ENCODE assay signal across 9 cellular contexts in the genomic region with DNA sequence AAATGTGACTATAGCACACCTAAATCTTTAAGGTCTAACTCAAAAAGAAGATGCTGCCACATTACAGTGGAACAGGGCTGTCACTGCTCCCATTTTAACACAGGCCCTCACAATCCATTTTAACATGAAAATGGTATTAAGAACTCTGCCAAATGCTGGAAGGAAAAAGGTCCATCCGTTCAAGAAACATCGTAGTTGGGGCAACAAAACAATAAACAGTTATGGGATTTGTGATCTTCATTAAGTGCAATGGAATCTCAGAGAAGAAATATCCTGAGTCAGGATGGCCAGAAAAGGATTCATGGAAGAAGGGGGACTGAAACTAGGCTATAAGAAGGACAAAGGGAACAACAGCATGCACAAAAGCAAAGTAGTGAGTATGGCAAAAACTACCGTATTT. TPM values are rescaled to one million over a fixed set of nuclear protein-coding genes. Genes with fewer than 3 reads are reported as not detected.
DNase-seq lines count a peak whose midpoint lies in the region; ATAC-seq, FAIRE-seq and TF ChIP-seq lines count a peak whose summit lies in the region.
"Had no signal": no experiment of that assay in that cellular context is flagged by ENCODE, and none has a peak within 500 bp of the region (broad histone marks: within the 10 kb centered on the region; RNA-seq: fewer than 3 reads in every experiment).

No MANE protein-coding gene starts in this region.

- H4K20me1 ChIP-seq in GM12878 (ENCODE audit: control insufficient read depth, insufficient read depth) (no peaks in the 10 kb centered on the region), keratinocyte (ENCODE audit: control insufficient read depth, extremely low read depth, insufficient read depth, low read length) (no peaks in the 10 kb centered on the region)

- in situ Hi-C loops in GM12878 (cut with MboI) = no loop called here

- POLR2A ChIA-PET in GM12878 (lab: Charles Lee) = no interaction called here

- H3K9ac ChIP-seq in GM12878 (ENCODE audit: control insufficient read depth, insufficient read depth, low read length) = no peak overlapping the region
- no peak overlapping the region for H3K9ac ChIP-seq in keratinocyte (ENCODE audit: control insufficient read depth, extremely low read depth, insufficient read depth, low read length)

- FAIRE-seq in GM12878 (lab: Jason Lieb, UNC) = no peak
- FAIRE-seq in keratinocyte (lab: Jason Lieb, UNC) = no peak

- intact Hi-C loops in cardiac septum (cut with DNase I) = loop anchor here (5.0 to 10.0 kb wide), 5 partner anchors 58 to 594 kb away; no protein-coding TSS in a partner anchor
- intact Hi-C loops in GM12878 (cut with micrococcal nuclease; ENCODE audit: unreplicated experiment) = loop anchor here (5.0 kb wide), 1 partner anchor 587 kb away; no protein-coding TSS in a partner anchor
- intact Hi-C loops in thyroid gland (cut with DNase I) = loop anchor here (10.0 kb wide), 1 partner anchor 136 kb away; no protein-coding TSS in a partner anchor

- SMC1A ChIA-PET in GM12878 (lab: Charles Lee; ENCODE audit: uncharacterized antibody, unreplicated experiment) = interaction anchor here (0.9 to 1.2 kb wide), 2 partner anchors 43 to 171 kb away, joined by 3 read pairs; no protein-coding TSS in a partner anchor

- TF ChIP-seq CTCF in cardiac muscle cell (IDR thresholded peaks at IDR 0.05; ENCODE audit: low read depth, low read length) (no peak), GM12878 (IDR thresholded peaks at IDR 0.05 in 2 of 3, conservative IDR thresholded peaks at IDR 0.05 in 1 of 3; ENCODE audit: control insufficient read depth in 2 of 3, extremely low read depth in 1 of 3, insufficient read depth in 1 of 3, low read depth in 3 of 3, low read length in 3 of 3) (no peak), keratinocyte (optimal IDR thresholded peaks at IDR 0.05 in 1 of 3, IDR thresholded peaks at IDR 0.05 in 1 of 3, conservative IDR thresholded peaks at IDR 0.05 in 1 of 3; ENCODE audit: extremely low read depth in 1 of 3, insufficient read depth in 2 of 3, low read length in 3 of 3) (no peak), thyroid gland (IDR thresholded peaks at IDR 0.05) (no peak)

- H3K4me1 ChIP-seq in cardiac muscle cell (ENCODE audit: low read depth) (peaks cover 11% of the 10 kb centered on the region), GM12878 (ENCODE audit: control insufficient read depth, insufficient read depth, low read length) (peaks cover 3% of the 10 kb centered on the region; the same call in 1 of the 2 replicates), keratinocyte (ENCODE audit: control insufficient read depth, extremely low read depth, insufficient read depth, low read length) (peaks cover 19% of the 10 kb centered on the region), thyroid gland (peaks cover 41 to 48% of the 10 kb centered on the region in 2 donors)

- no peaks in the 10 kb centered on the region for H3K36me3 ChIP-seq in cardiac muscle cell
- H3K36me3 ChIP-seq in GM12878 (ENCODE audit: control insufficient read depth in 2 of 2, insufficient read depth in 2 of 2, low read length in 1 of 2) = no peaks in the 10 kb centered on the region
- H3K36me3 ChIP-seq in keratinocyte (ENCODE audit: control insufficient read depth in 2 of 2, extremely low read depth in 1 of 2, insufficient read depth in 2 of 2, low read length in 2 of 2) = no peaks in the 10 kb centered on the region
- H3K36me3 ChIP-seq in thyroid gland = no peaks in the 10 kb centered on the region

- H3K9me1 ChIP-seq in keratinocyte (ENCODE audit: control insufficient read depth, extremely low read depth, insufficient read depth, low read length) = no peaks in the 10 kb centered on the region

- H3K4me2 ChIP-seq in GM12878 (ENCODE audit: control insufficient read depth, insufficient read depth) = peak overlapping the region; percentile 54; the same call in 1 of the 2 replicates
- peak overlapping the region; percentile 46 for H3K4me2 ChIP-seq in keratinocyte (ENCODE audit: control insufficient read depth, extremely low read depth, insufficient read depth, low read depth, low read length)

- TF ChIP-seq POLR2A in GM12878 (IDR thresholded peaks at IDR 0.05; ENCODE audit: low read depth, low read length) (no peak), thyroid gland (IDR thresholded peaks at IDR 0.05) (no peak)

- TF ChIP-seq RAD21 in GM12878 (IDR thresholded peaks at IDR 0.05; ENCODE audit: insufficient read depth, low read depth, low read length) = no peak

- no peak overlapping the region for H3K4me3 ChIP-seq in cardiac muscle cell
- H3K4me3 ChIP-seq in GM12878 = peak overlapping the region; percentile 42
- no peak overlapping the region for H3K4me3 ChIP-seq in keratinocyte (ENCODE audit: control insufficient read depth in 2 of 3, extremely low read depth in 1 of 3, insufficient read depth in 2 of 3, low read depth in 1 of 3, low read length in 3 of 3)
- H3K4me3 ChIP-seq in thyroid gland (replicated peaks in 1 of 3) = no peak overlapping the region

- WGBS in GM12878 (ENCODE audit: insufficient coverage, insufficient replicate concordance, low lambda C conversion rate, missing lambda C conversion rate) = 64% methylated on average over 3 of the region's 3 CpGs
- WGBS in thyroid gland, 2 donors = 35 to 37% methylated on average over 3 of the region's 3 CpGs

- no peak for ATAC-seq in GM12878
- no peak for ATAC-seq in GM18520 (IDR thresholded peaks at IDR 0.05; ENCODE audit: unreplicated experiment)

- DNase-seq in cardiac muscle cell (ENCODE audit: low read depth in 1 of 2, low spot score in 1 of 2) = peak in 1 of 2 donors; percentile 47
- no peak for DNase-seq in cardiac septum (ENCODE audit: low spot score)
- DNase-seq in GM12878 (ENCODE audit: low read depth, low spot score) = no peak
- DNase-seq in keratinocyte (ENCODE audit: low read depth, low spot score) = no peak
- DNase-seq in thyroid gland = no peak
- DNase-seq in occipital lobe (lab: John Stamatoyannopoulos, UW) = no peak
- DNase-seq in SK-N-DZ (ENCODE audit: low spot score) = no peak
- DNase-seq: BE2C had no signal

- H3K27ac ChIP-seq in cardiac muscle cell (peak overlapping the region; percentile 39), GM12878 (ENCODE audit: control insufficient read depth, insufficient read depth) (no peak overlapping the region), keratinocyte (ENCODE audit: control insufficient read depth, insufficient read depth, low read length) (peak overlapping the region; percentile 23), thyroid gland (peak overlapping the region; percentile 15 to 56 (median 30))

- peaks cover 90% of the 10 kb centered on the region for H3K79me2 ChIP-seq in GM12878 (ENCODE audit: control insufficient read depth, insufficient read depth, low read length)
- peaks cover 99% of the 10 kb centered on the region for H3K79me2 ChIP-seq in keratinocyte (ENCODE audit: control insufficient read depth, insufficient read depth, low read length)

- CTCF ChIA-PET in GM12878 (lab: Yijun Ruan, JAX) = no interaction called here

- H2AFZ ChIP-seq in GM12878 (ENCODE audit: control insufficient read depth, low read depth, low read length) (no peak overlapping the region), keratinocyte (ENCODE audit: control insufficient read depth, low read length) (no peak overlapping the region)

- RAD21 ChIA-PET in GM12878 (lab: Charles Lee; ENCODE audit: unreplicated experiment) = no interaction called here

- dilution Hi-C loops in keratinocyte (cut with MboI; ENCODE audit: extremely low pct_ligation_motif_present, low sequenced_read_pairs) = no loop called here

- H3K27me3 ChIP-seq in cardiac muscle cell (no peaks in the 10 kb centered on the region), GM12878 (replicated peaks in 1 of 2; ENCODE audit: control insufficient read depth in 2 of 2, insufficient read depth in 2 of 2, low read length in 1 of 2) (no peaks in the 10 kb centered on the region), keratinocyte (ENCODE audit: control insufficient read depth, extremely low read depth, insufficient read depth, low read length) (no peaks in the 10 kb centered on the region), thyroid gland (no peaks in the 10 kb centered on the region)
- H3K27me3 ChIP-seq: BE2C had no signal

- no peak for TF ChIP-seq EP300 in GM12878 (IDR thresholded peaks at IDR 0.05; ENCODE audit: borderline replicate concordance in 1 of 2, control insufficient read depth in 1 of 2, low read depth in 2 of 2, low read length in 2 of 2)

- no TSS peak for BruUV-seq in GM12878 (replicated peaks; lab: Mats Ljungman, UMichigan)

- H3K9me3 ChIP-seq in cardiac muscle cell (ENCODE audit: low read depth) (no peaks in the 10 kb centered on the region), GM12878 (replicated peaks; ENCODE audit: control insufficient read depth, insufficient read depth, low read length) (no peaks in the 10 kb centered on the region), keratinocyte (ENCODE audit: control insufficient read depth, low read depth, low read length) (no peaks in the 10 kb centered on the region), thyroid gland (no peaks in the 10 kb centered on the region)
- H3K9me3 ChIP-seq: BE2C had no signal

RNA-seq across cellular contexts. Expression of a gene that starts 6.6 kb away (rescaled TPM):
- total RNA-seq in cardiac muscle cell = 49.6 and 81.7 TPM in 2 replicates
- 23.7 and 42.7 TPM in 2 replicates for polyA plus RNA-seq in cardiac muscle cell
- 164 TPM for total RNA-seq in cardiac septum
- total RNA-seq in GM12878 (2013; cell fraction: nucleolus; rRNA removed) = 54.8 and 56.7 TPM in 2 replicates
- total RNA-seq in GM12878 (2014; rRNA removed) = 60.6 and 68.7 TPM in 2 replicates
- 72.2 and 78.9 TPM in 2 replicates for total RNA-seq in GM12878 (2014; rRNA removed; fragmentation: Illumina TruSeq; extraction: Trizol)
- 114 and 126 TPM in 2 replicates for total RNA-seq in GM12878 (2021)
- polyA plus RNA-seq in GM12878 (2011; ENCODE audit: low read depth) = 13.5 TPM
- polyA plus RNA-seq in GM12878 (2011; rRNA removed) = 115 and 133 TPM in 2 replicates
- 27.6 and 44.4 TPM in 2 replicates for polyA plus RNA-seq in GM12878 (2011; cell fraction: cytosol; rRNA removed)
- 55.1 and 55.3 TPM in 2 replicates for polyA plus RNA-seq in GM12878 (2011; cell fraction: nucleus; rRNA removed)
- 31.5 and 35.2 TPM in 2 replicates for polyA plus RNA-seq in GM12878 (2012)
- 41.9 and 53.2 TPM in 2 replicates for polyA plus RNA-seq in GM12878 (2014; fragmentation: Illumina TruSeq; extraction: Trizol)
- polyA plus RNA-seq in GM12878 (2014; fragmentation: Nextera tagmentation; extraction: Ambion mirVana) = 10 to 100 TPM; 13.0 to 77.5 TPM
- polyA plus RNA-seq in GM12878 (2014; rRNA removed) = 39.6 and 46.8 TPM in 2 replicates
- 10 to 100 TPM; 56.8 to 60.1 TPM for polyA plus RNA-seq in GM12878 (2016; fragmentation: Nextera tagmentation; extraction: Ambion mirVana)
- 233 and 383 TPM in 2 replicates for polyA minus RNA-seq in GM12878 (2011; rRNA and poly(A)+ RNA removed)
- polyA minus RNA-seq in GM12878 (2011; cell fraction: cytosol; rRNA and poly(A)+ RNA removed) = 109 and 146 TPM in 2 replicates
- 58.4 and 117 TPM in 2 replicates for polyA minus RNA-seq in GM12878 (2011; cell fraction: nucleus; rRNA and poly(A)+ RNA removed)
- polyA plus RNA-seq in keratinocyte = 97.0 to 169 TPM (median 130 TPM) in 3 replicates
- 110 TPM for polyA plus RNA-seq in keratinocyte (2011; ENCODE audit: low read depth)
- polyA plus RNA-seq in keratinocyte (2011; cell fraction: cytosol; rRNA removed) = 54.3 and 118 TPM in 2 replicates
- 84.8 and 109 TPM in 2 replicates for polyA plus RNA-seq in keratinocyte (2011; cell fraction: nucleus; rRNA removed)
- polyA plus RNA-seq in keratinocyte (2012; ENCODE audit: low replicate concordance) = 69.2 and 87.6 TPM in 2 replicates
- 227 to 533 TPM (median 415 TPM) in 3 replicates for polyA minus RNA-seq in keratinocyte
- polyA minus RNA-seq in keratinocyte (2011; cell fraction: cytosol; rRNA and poly(A)+ RNA removed) = 322 TPM
- polyA minus RNA-seq in keratinocyte (2011; cell fraction: nucleus; rRNA and poly(A)+ RNA removed) = 237 and 437 TPM in 2 replicates
- total RNA-seq in thyroid gland = 100 to 1,000 TPM; 164 to 239 (median 195) TPM
- total RNA-seq in occipital lobe = 358 TPM
- polyA plus RNA-seq in SK-N-DZ (2014; cell fraction: cytosol; rRNA removed) = 79.2 and 91.1 TPM in 2 replicates
- polyA plus RNA-seq in SK-N-DZ (2014; cell fraction: nucleus; rRNA removed) = 121 and 142 TPM in 2 replicates
